Comparison of ENCODE assay signal across 8 cellular contexts in genomic region chr9:61862431-61862971, GRCh38.
DNase-seq lines count a peak whose midpoint lies in the region; ATAC-seq and TF ChIP-seq lines count a peak whose summit lies in the region.
"Not testable (repeated sequence)": the region's sequence is repeated elsewhere in the genome, so short reads cannot be mapped to it uniquely, and the experiment has no call there.

No MANE protein-coding gene starts in this region.

- H3K36me3 ChIP-seq in lower lobe of right lung; skeletal muscle satellite cell (ENCODE audit: insufficient read depth, low read length); upper lobe of left lung: not testable (repeated sequence)

- not testable (repeated sequence) for H3K36me3 Mint-ChIP-seq in activated T-helper 1 cell treated with anti-CD3 and anti-CD28 coated beads, Interleukin-12 subunit alpha, Interleukin-12 subunit beta, Interleukin-2, Interleukin-4 antibody, amounts not matched to agents 30 ng/mL and 10 ng/mL and 1 ng/mL, durations not matched to agents 14 hours and 24 hours and 36 hours (ENCODE audit: low read depth)

- not testable (repeated sequence) for H3K27ac Mint-ChIP-seq in activated T-helper 1 cell treated with anti-CD3 and anti-CD28 coated beads, Interleukin-12 subunit alpha, Interleukin-12 subunit beta, Interleukin-2, Interleukin-4 antibody, amounts not matched to agents 30 ng/mL and 10 ng/mL and 1 ng/mL, durations not matched to agents 14 hours and 24 hours and 36 hours

- not testable (repeated sequence) for H3K4me1 Mint-ChIP-seq in activated T-helper 1 cell treated with anti-CD3 and anti-CD28 coated beads, Interleukin-12 subunit alpha, Interleukin-12 subunit beta, Interleukin-2, Interleukin-4 antibody, amounts not matched to agents 30 ng/mL and 10 ng/mL and 1 ng/mL, durations not matched to agents 14 hours and 24 hours and 36 hours (ENCODE audit: low read depth)

- H3K4me3 Mint-ChIP-seq in activated T-helper 1 cell treated with anti-CD3 and anti-CD28 coated beads, Interleukin-12 subunit alpha, Interleukin-12 subunit beta, Interleukin-2, Interleukin-4 antibody, amounts not matched to agents 30 ng/mL and 10 ng/mL and 1 ng/mL, durations not matched to agents 14 hours and 24 hours and 36 hours = not testable (repeated sequence)

- intact Hi-C loops in activated T-helper 1 cell treated with anti-CD3 and anti-CD28 coated beads, Interleukin-12 subunit alpha, Interleukin-12 subunit beta, Interleukin-2, Interleukin-4 antibody, amounts not matched to agents 30 ng/mL and 10 ng/mL and 1 ng/mL, durations not matched to agents 14 hours and 24 hours and 36 hours (cut with micrococcal nuclease); dorsolateral prefrontal cortex (cut with DNase I); lower lobe of right lung (cut with DNase I): not testable (repeated sequence)

- H3K9me3 ChIP-seq in lower lobe of right lung; skeletal muscle satellite cell (replicated peaks; ENCODE audit: low read length); upper lobe of left lung: not testable (repeated sequence)

- TF ChIP-seq CTCF in dorsolateral prefrontal cortex (IDR thresholded peaks at IDR 0.05 in 54 of 56, conservative IDR thresholded peaks at IDR 0.05 in 2 of 56; ENCODE audit: low read depth in 1 of 56, partially characterized antibody in 56 of 56); lower lobe of right lung (IDR thresholded peaks at IDR 0.05); upper lobe of left lung (IDR thresholded peaks at IDR 0.05): not testable (repeated sequence)

- peak; percentile 55 for ATAC-seq in HG02798 (IDR thresholded peaks at IDR 0.05; ENCODE audit: poor library complexity, unreplicated experiment)
- not testable (repeated sequence) for ATAC-seq in lower lobe of right lung; upper lobe of left lung (ENCODE audit: low FRiP score in 2 of 2)

- not testable (repeated sequence) for TF ChIP-seq EP300 in upper lobe of left lung (IDR thresholded peaks at IDR 0.05)

- H3K27me3 Mint-ChIP-seq in activated T-helper 1 cell treated with anti-CD3 and anti-CD28 coated beads, Interleukin-12 subunit alpha, Interleukin-12 subunit beta, Interleukin-2, Interleukin-4 antibody, amounts not matched to agents 30 ng/mL and 10 ng/mL and 1 ng/mL, durations not matched to agents 14 hours and 24 hours and 36 hours (ENCODE audit: insufficient read depth) = not testable (repeated sequence)

- WGBS in upper lobe of left lung, 2 donors = 42% methylated on average over 9 of the region's 29 CpGs; no CpG with 5 or more reads in 1 of the 2 donors

- H3K9ac ChIP-seq in skeletal muscle satellite cell (ENCODE audit: low read depth, low read length) = not testable (repeated sequence)

- not testable (repeated sequence) for H3K27me3 ChIP-seq in dorsolateral prefrontal cortex; lower lobe of right lung (ENCODE audit: low read depth); skeletal muscle satellite cell (ENCODE audit: control insufficient read depth, insufficient read depth, low read length); upper lobe of left lung

- not testable (repeated sequence) for TF ChIP-seq POLR2A in upper lobe of left lung (IDR thresholded peaks at IDR 0.05)

- H3K4me3 ChIP-seq in dorsolateral prefrontal cortex = peak overlapping the region in 2 of 59 donors; percentile 33 to 44
- H3K4me3 ChIP-seq in lower lobe of right lung; skeletal muscle satellite cell (ENCODE audit: low read length); upper lobe of left lung: not testable (repeated sequence)

- DNase-seq in activated CD4-positive, alpha-beta T cell treated with anti-CD3 and anti-CD28 coated beads, Interleukin-2, amount 50 U/mL, for 24 hours (ENCODE audit: low read depth in 1 of 2, low spot score in 1 of 2) = peak; percentile 26 to 41
- peak; percentile 45 for DNase-seq in activated T-helper 1 cell treated with anti-CD3 and anti-CD28 coated beads, Interleukin-12 subunit alpha, Interleukin-12 subunit beta, Interleukin-2, Interleukin-4 antibody, amounts not matched to agents 30 ng/mL and 10 ng/mL and 1 ng/mL, durations not matched to agents 14 hours and 24 hours and 36 hours (ENCODE audit: low spot score)
- DNase-seq in dorsolateral prefrontal cortex = peak; percentile 66 to 92 (median 84)
- peak; percentile 72 for DNase-seq in lower lobe of right lung
- DNase-seq in stimulated activated CD8-positive, alpha-beta memory T cell treated with anti-CD3 and anti-CD28 coated beads, Interleukin-15, amount 100 ng/mL, for 1 hour (ENCODE audit: low read depth) = peak; percentile 22
- DNase-seq in upper lobe of left lung = peak; percentile 44 to 65

- H3K9me3 Mint-ChIP-seq in activated T-helper 1 cell treated with anti-CD3 and anti-CD28 coated beads, Interleukin-12 subunit alpha, Interleukin-12 subunit beta, Interleukin-2, Interleukin-4 antibody, amounts not matched to agents 30 ng/mL and 10 ng/mL and 1 ng/mL, durations not matched to agents 14 hours and 24 hours and 36 hours = not testable (repeated sequence)

- H3K4me1 ChIP-seq in lower lobe of right lung; skeletal muscle satellite cell (ENCODE audit: control insufficient read depth, insufficient read depth, low read length); upper lobe of left lung: not testable (repeated sequence)

- peak overlapping the region; percentile 41 for H3K4me2 ChIP-seq in skeletal muscle satellite cell (ENCODE audit: low read length)

- not testable (repeated sequence) for H3K27ac ChIP-seq in dorsolateral prefrontal cortex, lower lobe of right lung, upper lobe of left lung

Comparison
In these comparisons a context has a peak if more than half of its experiments do, and no peak if none do; other contexts are left out.
1. DNase-seq: peak in every context shown above with its lines; median percentile 84 in dorsolateral prefrontal cortex; 72 in lower lobe of right lung; 54 in upper lobe of left lung; 45 in activated T-helper 1 cell treated with anti-CD3 and anti-CD28 coated beads, Interleukin-12 subunit alpha, Interleukin-12 subunit beta, Interleukin-2, Interleukin-4 antibody, amounts not matched to agents 30 ng/mL and 10 ng/mL and 1 ng/mL, durations not matched to agents 14 hours and 24 hours and 36 hours; 34 in activated CD4-positive, alpha-beta T cell treated with anti-CD3 and anti-CD28 coated beads, Interleukin-2, amount 50 U/mL, for 24 hours; 22 in stimulated activated CD8-positive, alpha-beta memory T cell treated with anti-CD3 and anti-CD28 coated beads, Interleukin-15, amount 100 ng/mL, for 1 hour.